8 cellular contexts compared by ENCODE assay signal in the genomic region with DNA sequence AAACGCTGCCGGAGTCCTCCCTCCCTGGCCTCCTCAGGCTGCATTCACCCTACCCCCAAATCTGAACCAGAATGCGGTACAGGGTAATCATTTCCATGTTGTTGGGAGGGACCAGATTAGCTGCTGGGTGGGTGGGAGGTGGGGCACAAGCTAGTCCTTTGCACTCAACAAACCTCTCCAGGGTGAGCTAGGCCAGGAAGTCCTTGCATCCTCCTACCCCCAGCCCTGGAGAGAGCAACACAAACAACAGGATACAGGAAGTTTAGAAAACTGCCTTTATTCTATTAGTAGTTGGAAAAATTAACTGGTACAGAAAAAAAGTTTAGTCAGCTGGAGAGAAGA. TPM values are rescaled to one million over a fixed set of nuclear protein-coding genes. Genes with fewer than 3 reads are reported as not detected.
DNase-seq lines count a peak whose midpoint lies in the region; ATAC-seq and TF ChIP-seq lines count a peak whose summit lies in the region.

No MANE protein-coding gene starts in this region.

- H3K4me1 ChIP-seq in A673 (ENCODE audit: insufficient read depth, low read length, poor library complexity, severe bottlenecking) (peaks cover 12% of the 10 kb centered on the region), spleen (peaks cover 18 to 70% (median 45%) of the 10 kb centered on the region in 6 donors)

- no peak for DNase-seq in A673 (ENCODE audit: low spot score)
- no peak for DNase-seq in WERI-Rb-1
- DNase-seq in germinal center (ENCODE audit: low spot score): peak; percentile 10
- DNase-seq in spleen: no peak
- DNase-seq in hepatic stellate cell (ENCODE audit: low spot score): no peak

- no TSS peak for BruUV-seq in A673 (replicated peaks; lab: Mats Ljungman, UMichigan)

- POLR2A ChIA-PET in A673 (lab: Charles Lee; ENCODE audit: low non-redundant PET): no interaction called here

- H3K27me3 ChIP-seq in A673 (replicated peaks; ENCODE audit: insufficient read depth, low read depth, low read length, poor library complexity): no peaks in the 10 kb centered on the region
- H3K27me3 ChIP-seq in WERI-Rb-1 (ENCODE audit: insufficient read depth, low read depth, severe bottlenecking): no peaks in the 10 kb centered on the region
- no peaks in the 10 kb centered on the region for H3K27me3 ChIP-seq in spleen (replicated peaks in 1 of 7)

- ATAC-seq in GM21381 (IDR thresholded peaks at IDR 0.05; ENCODE audit: unreplicated experiment) (peak; percentile 18), GM21717 (IDR thresholded peaks at IDR 0.05; ENCODE audit: unreplicated experiment) (no peak), GM19452 (IDR thresholded peaks at IDR 0.05; ENCODE audit: unreplicated experiment) (no peak)

- TF ChIP-seq CTCF in A673 (conservative IDR thresholded peaks at IDR 0.05; ENCODE audit: low read depth, low read length) (no peak), WERI-Rb-1 (IDR thresholded peaks at IDR 0.05; ENCODE audit: low read depth, low read length) (no peak), spleen (IDR thresholded peaks at IDR 0.05 in 8 of 11, conservative IDR thresholded peaks at IDR 0.05 in 3 of 11) (no peak)

- H3K36me3 ChIP-seq in A673 (ENCODE audit: insufficient read depth, low read length, poor library complexity, severe bottlenecking) (peaks cover 9% of the 10 kb centered on the region), WERI-Rb-1 (peaks cover 77% of the 10 kb centered on the region), spleen (peaks cover 6 to 79% (median 50%) of the 10 kb centered on the region in 6 donors)

- intact Hi-C loops in A673 (cut with micrococcal nuclease; ENCODE audit: unreplicated experiment): loop anchor here (10.0 kb wide), 1 partner anchor 56 kb away; the partner anchor contains the start of genes RHOA and TCTA
- intact Hi-C loops in spleen (cut with DNase I; ENCODE audit: low total_unique reads): no loop called here

- H3K4me3 ChIP-seq in A673 (ENCODE audit: low read depth, low read length, poor library complexity, severe bottlenecking): peak overlapping the region; percentile 61
- H3K4me3 ChIP-seq in WERI-Rb-1 (ENCODE audit: low read depth, low read length): peak overlapping the region; percentile 38
- peak overlapping the region; percentile 56 to 91 (median 80) for H3K4me3 ChIP-seq in spleen

- CTCF ChIA-PET in A673 (lab: Charles Lee): no interaction called here

- H3K27ac ChIP-seq in A673 (ENCODE audit: low read depth, low read length, poor library complexity, severe bottlenecking) (peak overlapping the region; percentile 73), WERI-Rb-1 (peak overlapping the region; percentile 99), spleen (peak overlapping the region; percentile 75 to 96 (median 92))

- TF ChIP-seq POLR2A in spleen (IDR thresholded peaks at IDR 0.05): no peak

- no peaks in the 10 kb centered on the region for H3K9me3 ChIP-seq in A673 (ENCODE audit: low read depth, low read length, poor library complexity, severe bottlenecking)
- no peaks in the 10 kb centered on the region for H3K9me3 ChIP-seq in WERI-Rb-1 (ENCODE audit: severe bottlenecking)
- no peaks in the 10 kb centered on the region for H3K9me3 ChIP-seq in spleen

- WGBS in spleen, 5 donors: 19 to 59% (median 37%) methylated on average over 3 of the region's 3 CpGs

RNA-seq across cellular contexts. Expression of gene GPX1, which starts 0.7 kb away (rescaled TPM):
- 122 and 128 TPM in 2 replicates for total RNA-seq in A673 (2021)
- total RNA-seq in spleen: 100 to 1,000 TPM; 252 to 415 (median 300) TPM
- 100 to 1,000 TPM; 360 to 652 (median 488) TPM for polyA plus RNA-seq in spleen

RNA-seq across cellular contexts. Expression of gene USP4, which starts 19.0 kb away (rescaled TPM):
- total RNA-seq in A673 (2021) (32.3 and 32.8 TPM in 2 replicates), spleen (100 to 1,000 TPM in 2 of 7 donors, 10 to 100 TPM in 5; 48.9 to 107 (median 84.5) TPM)
- 10 to 100 TPM; 28.1 to 52.2 (median 33.4) TPM for polyA plus RNA-seq in spleen

RNA-seq across cellular contexts. Expression of gene RHOA, which starts 52.9 kb away (rescaled TPM):
- total RNA-seq in A673 (2021) (194 and 198 TPM in 2 replicates), spleen (100 to 1,000 TPM; 452 to 693 (median 522) TPM)
- polyA plus RNA-seq in spleen: 100 to 1,000 TPM; 226 to 346 (median 297) TPM

RNA-seq across cellular contexts. Expression of gene TCTA, which starts 53.4 kb away (rescaled TPM):
- total RNA-seq in A673 (2021) (11.6 and 12.0 TPM in 2 replicates), spleen (10 to 100 TPM; 22.1 to 39.4 (median 28.6) TPM)
- polyA plus RNA-seq in spleen: 10 to 100 TPM; 18.2 to 27.4 (median 25.4) TPM
